18 cellular contexts compared by ENCODE assay signal in the genomic region with DNA sequence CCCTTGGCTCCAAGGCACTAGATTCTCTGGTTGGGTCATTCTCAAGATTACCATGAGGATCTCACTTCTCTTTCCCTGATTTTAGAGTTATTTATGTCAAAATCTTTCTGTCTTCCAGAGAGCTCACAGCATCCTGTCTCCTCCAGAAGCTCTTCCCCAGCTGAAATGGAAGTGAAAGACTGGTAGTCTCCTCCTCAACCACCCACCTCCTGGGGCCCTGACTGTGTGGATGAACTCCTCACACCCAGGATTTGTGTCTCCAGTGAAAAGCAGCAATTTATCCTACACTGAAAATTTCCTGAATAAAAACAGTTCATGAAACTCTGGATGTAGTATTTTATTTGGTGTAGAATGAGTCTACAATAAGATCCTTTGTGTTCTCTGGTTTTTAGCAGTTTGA. TPM values are rescaled to one million over a fixed set of nuclear protein-coding genes. Genes with fewer than 3 reads are reported as not detected.
"Had no signal": no experiment of that assay in that cellular context is flagged by ENCODE, and none has a peak within 500 bp of the region (broad histone marks: within the 10 kb centered on the region; RNA-seq: fewer than 3 reads in every experiment).

No MANE protein-coding gene starts in this region.

- H3K4me1 Mint-ChIP-seq: activated CD8-positive, alpha-beta memory T cell treated with anti-CD3 and anti-CD28 coated beads, Interleukin-2, amount 10 ng/mL, durations not matched to agents 7 days and 5 days; activated naive CD4-positive, alpha-beta T cell treated with anti-CD3 and anti-CD28 coated beads, Interleukin-2, amount 50 U/mL, for 24 hours; endodermal cell had no signal

- H3K27me3 ChIP-seq: body of pancreas, esophagus muscularis mucosa, right lobe of liver, suprapubic skin had no signal

- H3K4me3 Mint-ChIP-seq: activated CD8-positive, alpha-beta memory T cell treated with anti-CD3 and anti-CD28 coated beads, Interleukin-2, amount 10 ng/mL, durations not matched to agents 7 days and 5 days; activated naive CD4-positive, alpha-beta T cell treated with anti-CD3 and anti-CD28 coated beads, Interleukin-2, amount 50 U/mL, for 24 hours; activated T-cell treated with anti-CD3 and anti-CD28 coated beads, Interleukin-2, amount 50 U/mL, for 24 hours; endodermal cell; neural crest cell had no signal

- H3K4me3 ChIP-seq: body of pancreas, esophagus muscularis mucosa, right lobe of liver, suprapubic skin had no signal

- H3K27ac Mint-ChIP-seq: activated CD8-positive, alpha-beta memory T cell treated with anti-CD3 and anti-CD28 coated beads, Interleukin-2, amount 10 ng/mL, durations not matched to agents 7 days and 5 days; activated naive CD4-positive, alpha-beta T cell treated with anti-CD3 and anti-CD28 coated beads, Interleukin-2, amount 50 U/mL, for 24 hours; activated T-cell treated with anti-CD3 and anti-CD28 coated beads, Interleukin-2, amount 50 U/mL, for 24 hours; endodermal cell had no signal

- H3K27ac ChIP-seq: parathyroid adenoma, right lobe of liver, suprapubic skin had no signal

- H3K36me3 ChIP-seq: esophagus muscularis mucosa, right lobe of liver, suprapubic skin had no signal

- H3K4me1 ChIP-seq: parathyroid adenoma, right lobe of liver, suprapubic skin had no signal

- H3K9ac ChIP-seq: parathyroid adenoma had no signal

- H3K36me3 Mint-ChIP-seq: activated CD8-positive, alpha-beta memory T cell treated with anti-CD3 and anti-CD28 coated beads, Interleukin-2, amount 10 ng/mL, durations not matched to agents 7 days and 5 days had no signal

- H3K9me3 ChIP-seq: body of pancreas, right lobe of liver, suprapubic skin had no signal

- DNase-seq: activated CD4-positive, alpha-beta T cell treated with anti-CD3 and anti-CD28 coated beads, Interleukin-2, amount 50 U/mL, for 4 hours; activated CD4-positive, CD25-positive, alpha-beta regulatory T cell treated with anti-CD3 and anti-CD28 coated beads, Interleukin-2, amount 50 U/mL, for 72 hours; activated CD8-positive, alpha-beta memory T cell treated with anti-CD3 and anti-CD28 coated beads, Interleukin-2, amount 10 ng/mL, durations not matched to agents 7 days and 5 days; activated effector memory CD4-positive, alpha-beta T cell treated with Interleukin-2 at 50 U/mL for 16 hours; activated T-cell treated with anti-CD3 and anti-CD28 coated beads, Interleukin-2, amount 50 U/mL, for 24 hours; body of pancreas; dermis blood vessel endothelial cell; endodermal cell; foreskin fibroblast; left ventricle myocardium superior; right lobe of liver; stimulated activated CD4-positive, alpha-beta T cell treated with anti-CD3 and anti-CD28 coated beads, Interleukin-12 subunit alpha, Interleukin-12 subunit beta, amount 100 ng/mL, for 4 hours; stimulated activated naive CD4-positive, alpha-beta T cell treated with Interleukin-2 at 50 U/mL for 16 hours had no signal

- H3K9me3 Mint-ChIP-seq: activated T-cell treated with anti-CD3 and anti-CD28 coated beads, Interleukin-2, amount 50 U/mL, for 24 hours had no signal

RNA-seq across cellular contexts. Expression of a gene that starts 12.0 kb away (rescaled TPM):
- total RNA-seq: activated CD8-positive, alpha-beta memory T cell treated with anti-CD3 and anti-CD28 coated beads, Interleukin-2, amount 10 ng/mL, durations not matched to agents 7 days and 5 days; endodermal cell; neural crest cell had no signal
